8 cellular contexts compared by ENCODE assay signal in the genomic region with DNA sequence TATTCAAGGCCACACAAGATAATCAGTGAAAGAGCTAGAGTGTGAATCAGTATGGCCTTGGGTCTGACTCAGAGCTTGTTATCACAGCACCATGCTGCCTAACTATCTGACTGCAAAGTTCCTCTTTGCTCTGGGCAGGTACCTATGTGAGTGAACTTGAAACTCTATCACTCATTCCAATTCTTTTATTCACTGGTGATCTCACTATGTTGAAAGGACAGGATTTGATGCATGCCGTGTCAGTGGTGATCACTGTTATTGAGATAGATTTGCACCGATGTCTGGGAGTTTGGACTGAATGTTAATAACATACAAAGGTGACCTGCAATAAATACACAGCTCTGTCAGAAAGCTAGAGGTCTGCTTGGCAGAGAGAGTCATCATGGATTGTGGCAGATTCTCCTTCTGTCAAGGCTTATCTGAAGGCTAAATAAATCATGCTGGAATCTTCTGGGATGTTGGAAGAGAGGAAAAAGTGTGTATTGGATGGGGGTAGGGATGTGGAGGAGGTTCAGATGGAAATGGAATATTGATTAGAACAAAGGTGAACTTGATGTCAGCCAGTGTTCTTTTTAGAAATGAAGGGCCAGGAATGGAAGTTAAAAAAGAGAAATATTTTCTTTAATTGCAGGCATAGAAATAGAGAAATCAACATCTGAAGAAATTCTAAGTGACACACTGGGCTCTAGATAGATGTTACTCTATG.
DNase-seq lines count a peak whose midpoint lies in the region; ATAC-seq and TF ChIP-seq lines count a peak whose summit lies in the region.

No MANE protein-coding gene starts in this region.

- peaks cover 10% of the 10 kb centered on the region; the same call in 1 of the 2 replicates for H3K9me2 ChIP-seq in GM23338 (ENCODE audit: insufficient read depth)

- no peaks in the 10 kb centered on the region for H4K20me1 ChIP-seq in GM23338 (replicated peaks; ENCODE audit: insufficient read depth)

- ATAC-seq in GM18498 (IDR thresholded peaks at IDR 0.05; ENCODE audit: unreplicated experiment), result peak; percentile 45
- peak; percentile 39 for ATAC-seq in GM21367 (IDR thresholded peaks at IDR 0.05; ENCODE audit: unreplicated experiment)
- peak; percentile 59 for ATAC-seq in HG03354 (IDR thresholded peaks at IDR 0.05; ENCODE audit: poor library complexity, severe bottlenecking, unreplicated experiment)
- ATAC-seq in GM23338, result no peak

- no peak overlapping the region for H3K4me3 ChIP-seq in GM23338

- H3K27me3 Mint-ChIP-seq in GM23338 (ENCODE audit: insufficient read depth, low read depth, poor library complexity) (no peaks in the 10 kb centered on the region), immature natural killer cell (ENCODE audit: low read depth in 3 of 3) (peaks cover 0 to 8% (median 4%) of the 10 kb centered on the region in 3 donors)

- H3K27ac ChIP-seq in epithelial cell of prostate (peak overlapping the region; percentile 51), GM23338 (ENCODE audit: low read depth) (no peak overlapping the region)

- H3K4me1 Mint-ChIP-seq in GM23338 (peaks cover 10% of the 10 kb centered on the region), immature natural killer cell (no peaks in the 10 kb centered on the region)

- no peaks in the 10 kb centered on the region for H3K79me2 ChIP-seq in GM23338 (replicated peaks; ENCODE audit: insufficient read depth)

- H3K9me3 Mint-ChIP-seq in GM23338 (no peaks in the 10 kb centered on the region), immature natural killer cell (no peaks in the 10 kb centered on the region)

- no peaks in the 10 kb centered on the region for H3K36me3 ChIP-seq in GM23338 (ENCODE audit: insufficient read depth)

- no peaks in the 10 kb centered on the region for H3F3A ChIP-seq in GM23338 (replicated peaks; ENCODE audit: low read depth)

- no peaks in the 10 kb centered on the region for H3K27me3 ChIP-seq in GM23338 (ENCODE audit: insufficient read depth)

- no peak for TF ChIP-seq CTCF in GM23338 (conservative IDR thresholded peaks at IDR 0.05; ENCODE audit: low read depth in 2 of 2)

- H2AFZ ChIP-seq in GM23338, result no peak overlapping the region

- H3K36me3 Mint-ChIP-seq in GM23338 (ENCODE audit: low read depth), result no peaks in the 10 kb centered on the region
- H3K36me3 Mint-ChIP-seq in immature natural killer cell, result no peaks in the 10 kb centered on the region

- DNase-seq in epithelial cell of prostate (ENCODE audit: low read depth, low spot score) (peak; percentile 82), GM23338 (ENCODE audit: low spot score) (no peak), cortex of kidney (lab: John Stamatoyannopoulos, UW) (no peak), NCI-H1048 (lab: John Stamatoyannopoulos, UW) (no peak), immature natural killer cell (no peak)

- H3K4me2 ChIP-seq in GM23338, result no peak overlapping the region

- no peak overlapping the region for H3K27ac Mint-ChIP-seq in GM23338
- no peak overlapping the region for H3K27ac Mint-ChIP-seq in immature natural killer cell

- H3K4me3 Mint-ChIP-seq in GM23338 (no peak overlapping the region), immature natural killer cell (no peak overlapping the region)

- H3K4me1 ChIP-seq in GM23338 (ENCODE audit: insufficient read depth), result peaks cover 8% of the 10 kb centered on the region; the same call in 1 of the 2 replicates

TF ChIP-seq in GM23338, 12 proteins besides CTCF, POLR2A, EP300 and RAD21:
- TF ChIP-seq ETS1 (IDR thresholded peaks at IDR 0.05), result no peak
